Comparison of ENCODE assay signal across 1 cellular context in the genomic region with DNA sequence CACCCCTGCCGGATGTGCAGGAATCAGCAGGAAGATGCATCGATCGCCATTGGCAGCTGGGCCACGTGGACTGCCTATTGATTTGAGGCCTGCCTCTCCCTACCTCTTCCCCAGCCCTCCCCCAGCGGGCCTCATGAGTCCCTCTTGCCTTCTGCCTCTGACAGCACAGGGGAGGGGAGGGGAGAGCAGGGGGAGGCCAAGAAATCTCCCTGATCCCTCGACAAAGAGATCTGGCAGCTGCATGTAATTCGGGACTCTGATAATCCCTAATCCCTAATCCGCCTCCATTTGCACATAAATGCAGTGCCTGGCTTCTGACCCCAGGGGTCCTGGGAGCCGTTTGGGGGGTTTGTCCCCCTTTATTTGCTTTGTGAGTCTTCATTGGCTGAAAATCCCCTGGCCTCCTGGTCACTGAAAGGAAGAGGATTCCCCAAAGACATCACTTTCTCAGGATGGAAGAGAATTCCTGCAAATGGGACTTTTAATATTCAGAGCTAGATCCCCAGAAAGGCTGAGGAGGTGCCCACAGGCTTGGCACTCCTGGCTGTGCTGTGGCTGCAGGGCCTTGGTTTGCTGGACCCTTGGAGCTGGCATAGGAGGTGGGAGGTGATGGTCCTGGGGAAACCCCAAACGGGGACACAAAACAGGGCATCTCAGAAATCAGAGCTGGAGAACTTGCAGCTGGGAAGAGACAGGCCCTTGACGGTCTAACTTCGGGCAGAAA.
TF ChIP-seq lines count a peak whose summit lies in the region.

No MANE protein-coding gene starts in this region.

TF ChIP-seq in WTC11, 78 proteins besides CTCF, POLR2A, EP300 and RAD21 (continued from another document and continues in another):
- TF ChIP-seq, protein P1, sequence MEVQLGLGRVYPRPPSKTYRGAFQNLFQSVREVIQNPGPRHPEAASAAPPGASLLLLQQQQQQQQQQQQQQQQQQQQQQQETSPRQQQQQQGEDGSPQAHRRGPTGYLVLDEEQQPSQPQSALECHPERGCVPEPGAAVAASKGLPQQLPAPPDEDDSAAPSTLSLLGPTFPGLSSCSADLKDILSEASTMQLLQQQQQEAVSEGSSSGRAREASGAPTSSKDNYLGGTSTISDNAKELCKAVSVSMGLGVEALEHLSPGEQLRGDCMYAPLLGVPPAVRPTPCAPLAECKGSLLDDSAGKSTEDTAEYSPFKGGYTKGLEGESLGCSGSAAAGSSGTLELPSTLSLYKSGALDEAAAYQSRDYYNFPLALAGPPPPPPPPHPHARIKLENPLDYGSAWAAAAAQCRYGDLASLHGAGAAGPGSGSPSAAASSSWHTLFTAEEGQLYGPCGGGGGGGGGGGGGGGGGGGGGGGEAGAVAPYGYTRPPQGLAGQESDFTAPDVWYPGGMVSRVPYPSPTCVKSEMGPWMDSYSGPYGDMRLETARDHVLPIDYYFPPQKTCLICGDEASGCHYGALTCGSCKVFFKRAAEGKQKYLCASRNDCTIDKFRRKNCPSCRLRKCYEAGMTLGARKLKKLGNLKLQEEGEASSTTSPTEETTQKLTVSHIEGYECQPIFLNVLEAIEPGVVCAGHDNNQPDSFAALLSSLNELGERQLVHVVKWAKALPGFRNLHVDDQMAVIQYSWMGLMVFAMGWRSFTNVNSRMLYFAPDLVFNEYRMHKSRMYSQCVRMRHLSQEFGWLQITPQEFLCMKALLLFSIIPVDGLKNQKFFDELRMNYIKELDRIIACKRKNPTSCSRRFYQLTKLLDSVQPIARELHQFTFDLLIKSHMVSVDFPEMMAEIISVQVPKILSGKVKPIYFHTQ (CRISPR knock-in tag; IDR thresholded peaks at IDR 0.05), result no peak
- no peak for TF ChIP-seq JAZF1 (CRISPR knock-in tag; IDR thresholded peaks at IDR 0.05)
- no peak for TF ChIP-seq SMAD4 (CRISPR knock-in tag; IDR thresholded peaks at IDR 0.05)
- peak; percentile 56; the same call in 1 of the 2 replicates for TF ChIP-seq SP1 (CRISPR knock-in tag; conservative IDR thresholded peaks at IDR 0.05)
- TF ChIP-seq KAT7 (CRISPR knock-in tag; IDR thresholded peaks at IDR 0.05; ENCODE audit: borderline replicate concordance), result peak; percentile 61; the same call in 1 of the 2 replicates
- TF ChIP-seq, protein P2, sequence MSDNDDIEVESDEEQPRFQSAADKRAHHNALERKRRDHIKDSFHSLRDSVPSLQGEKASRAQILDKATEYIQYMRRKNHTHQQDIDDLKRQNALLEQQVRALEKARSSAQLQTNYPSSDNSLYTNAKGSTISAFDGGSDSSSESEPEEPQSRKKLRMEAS (CRISPR knock-in tag; IDR thresholded peaks at IDR 0.05), result peak; percentile 95
- TF ChIP-seq ZNF671 (CRISPR knock-in tag; IDR thresholded peaks at IDR 0.05), result no peak
- TF ChIP-seq, protein P3, sequence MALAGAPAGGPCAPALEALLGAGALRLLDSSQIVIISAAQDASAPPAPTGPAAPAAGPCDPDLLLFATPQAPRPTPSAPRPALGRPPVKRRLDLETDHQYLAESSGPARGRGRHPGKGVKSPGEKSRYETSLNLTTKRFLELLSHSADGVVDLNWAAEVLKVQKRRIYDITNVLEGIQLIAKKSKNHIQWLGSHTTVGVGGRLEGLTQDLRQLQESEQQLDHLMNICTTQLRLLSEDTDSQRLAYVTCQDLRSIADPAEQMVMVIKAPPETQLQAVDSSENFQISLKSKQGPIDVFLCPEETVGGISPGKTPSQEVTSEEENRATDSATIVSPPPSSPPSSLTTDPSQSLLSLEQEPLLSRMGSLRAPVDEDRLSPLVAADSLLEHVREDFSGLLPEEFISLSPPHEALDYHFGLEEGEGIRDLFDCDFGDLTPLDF (CRISPR knock-in tag; IDR thresholded peaks at IDR 0.05), result no peak
- TF ChIP-seq GRHL2 (CRISPR knock-in tag; IDR thresholded peaks at IDR 0.05; ENCODE audit: insufficient replicate concordance, severe bottlenecking), result no peak
- TF ChIP-seq, protein P4, sequence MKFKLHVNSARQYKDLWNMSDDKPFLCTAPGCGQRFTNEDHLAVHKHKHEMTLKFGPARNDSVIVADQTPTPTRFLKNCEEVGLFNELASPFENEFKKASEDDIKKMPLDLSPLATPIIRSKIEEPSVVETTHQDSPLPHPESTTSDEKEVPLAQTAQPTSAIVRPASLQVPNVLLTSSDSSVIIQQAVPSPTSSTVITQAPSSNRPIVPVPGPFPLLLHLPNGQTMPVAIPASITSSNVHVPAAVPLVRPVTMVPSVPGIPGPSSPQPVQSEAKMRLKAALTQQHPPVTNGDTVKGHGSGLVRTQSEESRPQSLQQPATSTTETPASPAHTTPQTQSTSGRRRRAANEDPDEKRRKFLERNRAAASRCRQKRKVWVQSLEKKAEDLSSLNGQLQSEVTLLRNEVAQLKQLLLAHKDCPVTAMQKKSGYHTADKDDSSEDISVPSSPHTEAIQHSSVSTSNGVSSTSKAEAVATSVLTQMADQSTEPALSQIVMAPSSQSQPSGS (CRISPR knock-in tag; IDR thresholded peaks at IDR 0.05; ENCODE audit: borderline replicate concordance, low read depth), result no peak
- no peak for TF ChIP-seq JUN (CRISPR knock-in tag; IDR thresholded peaks at IDR 0.05)
- no peak for TF ChIP-seq TEAD4 (CRISPR knock-in tag; IDR thresholded peaks at IDR 0.05)
- no peak for TF ChIP-seq GABPB1 (CRISPR knock-in tag; IDR thresholded peaks at IDR 0.05)
- TF ChIP-seq MXD4 (CRISPR knock-in tag; IDR thresholded peaks at IDR 0.05; ENCODE audit: borderline replicate concordance), result no peak
- no peak for TF ChIP-seq ZNF317 (CRISPR knock-in tag; IDR thresholded peaks at IDR 0.05; ENCODE audit: borderline replicate concordance, low read depth)
- TF ChIP-seq, protein P5, sequence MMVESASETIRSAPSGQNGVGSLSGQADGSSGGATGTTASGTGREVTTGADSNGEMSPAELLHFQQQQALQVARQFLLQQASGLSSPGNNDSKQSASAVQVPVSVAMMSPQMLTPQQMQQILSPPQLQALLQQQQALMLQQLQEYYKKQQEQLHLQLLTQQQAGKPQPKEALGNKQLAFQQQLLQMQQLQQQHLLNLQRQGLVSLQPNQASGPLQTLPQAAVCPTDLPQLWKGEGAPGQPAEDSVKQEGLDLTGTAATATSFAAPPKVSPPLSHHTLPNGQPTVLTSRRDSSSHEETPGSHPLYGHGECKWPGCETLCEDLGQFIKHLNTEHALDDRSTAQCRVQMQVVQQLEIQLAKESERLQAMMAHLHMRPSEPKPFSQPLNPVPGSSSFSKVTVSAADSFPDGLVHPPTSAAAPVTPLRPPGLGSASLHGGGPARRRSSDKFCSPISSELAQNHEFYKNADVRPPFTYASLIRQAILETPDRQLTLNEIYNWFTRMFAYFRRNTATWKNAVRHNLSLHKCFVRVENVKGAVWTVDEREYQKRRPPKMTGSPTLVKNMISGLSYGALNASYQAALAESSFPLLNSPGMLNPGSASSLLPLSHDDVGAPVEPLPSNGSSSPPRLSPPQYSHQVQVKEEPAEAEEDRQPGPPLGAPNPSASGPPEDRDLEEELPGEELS (CRISPR knock-in tag; IDR thresholded peaks at IDR 0.05), result no peak
- TF ChIP-seq ZBTB21 (CRISPR knock-in tag; IDR thresholded peaks at IDR 0.05; ENCODE audit: borderline replicate concordance), result peak; percentile 83; the same call in 1 of the 2 replicates
- TF ChIP-seq EMX1 (CRISPR knock-in tag; IDR thresholded peaks at IDR 0.05), result no peak
- TF ChIP-seq TEAD1 (CRISPR knock-in tag; IDR thresholded peaks at IDR 0.05), result peak; percentile 64
- TF ChIP-seq RORB (CRISPR knock-in tag; IDR thresholded peaks at IDR 0.05), result no peak
- TF ChIP-seq ZNF219 (CRISPR knock-in tag; IDR thresholded peaks at IDR 0.05; ENCODE audit: borderline replicate concordance), result no peak
- peak; percentile 80 for TF ChIP-seq ZNF423 (CRISPR knock-in tag; IDR thresholded peaks at IDR 0.05)
- TF ChIP-seq, protein P6, sequence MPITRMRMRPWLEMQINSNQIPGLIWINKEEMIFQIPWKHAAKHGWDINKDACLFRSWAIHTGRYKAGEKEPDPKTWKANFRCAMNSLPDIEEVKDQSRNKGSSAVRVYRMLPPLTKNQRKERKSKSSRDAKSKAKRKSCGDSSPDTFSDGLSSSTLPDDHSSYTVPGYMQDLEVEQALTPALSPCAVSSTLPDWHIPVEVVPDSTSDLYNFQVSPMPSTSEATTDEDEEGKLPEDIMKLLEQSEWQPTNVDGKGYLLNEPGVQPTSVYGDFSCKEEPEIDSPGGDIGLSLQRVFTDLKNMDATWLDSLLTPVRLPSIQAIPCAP (CRISPR knock-in tag; IDR thresholded peaks at IDR 0.05), result no peak
- TF ChIP-seq CREM (CRISPR knock-in tag; IDR thresholded peaks at IDR 0.05), result peak; percentile 79
- TF ChIP-seq, protein P7, sequence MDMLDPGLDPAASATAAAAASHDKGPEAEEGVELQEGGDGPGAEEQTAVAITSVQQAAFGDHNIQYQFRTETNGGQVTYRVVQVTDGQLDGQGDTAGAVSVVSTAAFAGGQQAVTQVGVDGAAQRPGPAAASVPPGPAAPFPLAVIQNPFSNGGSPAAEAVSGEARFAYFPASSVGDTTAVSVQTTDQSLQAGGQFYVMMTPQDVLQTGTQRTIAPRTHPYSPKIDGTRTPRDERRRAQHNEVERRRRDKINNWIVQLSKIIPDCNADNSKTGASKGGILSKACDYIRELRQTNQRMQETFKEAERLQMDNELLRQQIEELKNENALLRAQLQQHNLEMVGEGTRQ (CRISPR knock-in tag; IDR thresholded peaks at IDR 0.05), result peak; percentile 78
- peak; percentile 84 for TF ChIP-seq MYBL2 (CRISPR knock-in tag; IDR thresholded peaks at IDR 0.05)
- peak; percentile 81 for TF ChIP-seq NFE2L1 (CRISPR knock-in tag; IDR thresholded peaks at IDR 0.05)
- no peak for TF ChIP-seq ELF4 (CRISPR knock-in tag; IDR thresholded peaks at IDR 0.05; ENCODE audit: low read depth)
- TF ChIP-seq NFATC4 (CRISPR knock-in tag; IDR thresholded peaks at IDR 0.05), result no peak
- TF ChIP-seq ZNF121 (CRISPR knock-in tag; IDR thresholded peaks at IDR 0.05), result no peak
- TF ChIP-seq, protein P8, sequence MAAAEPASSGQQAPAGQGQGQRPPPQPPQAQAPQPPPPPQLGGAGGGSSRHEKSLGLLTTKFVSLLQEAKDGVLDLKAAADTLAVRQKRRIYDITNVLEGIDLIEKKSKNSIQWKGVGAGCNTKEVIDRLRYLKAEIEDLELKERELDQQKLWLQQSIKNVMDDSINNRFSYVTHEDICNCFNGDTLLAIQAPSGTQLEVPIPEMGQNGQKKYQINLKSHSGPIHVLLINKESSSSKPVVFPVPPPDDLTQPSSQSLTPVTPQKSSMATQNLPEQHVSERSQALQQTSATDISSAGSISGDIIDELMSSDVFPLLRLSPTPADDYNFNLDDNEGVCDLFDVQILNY (CRISPR knock-in tag; IDR thresholded peaks at IDR 0.05), result peak; percentile 46; the same call in 1 of the 2 replicates
- TF ChIP-seq NR1H2 (CRISPR knock-in tag; IDR thresholded peaks at IDR 0.05), result no peak
- TF ChIP-seq, protein P9, sequence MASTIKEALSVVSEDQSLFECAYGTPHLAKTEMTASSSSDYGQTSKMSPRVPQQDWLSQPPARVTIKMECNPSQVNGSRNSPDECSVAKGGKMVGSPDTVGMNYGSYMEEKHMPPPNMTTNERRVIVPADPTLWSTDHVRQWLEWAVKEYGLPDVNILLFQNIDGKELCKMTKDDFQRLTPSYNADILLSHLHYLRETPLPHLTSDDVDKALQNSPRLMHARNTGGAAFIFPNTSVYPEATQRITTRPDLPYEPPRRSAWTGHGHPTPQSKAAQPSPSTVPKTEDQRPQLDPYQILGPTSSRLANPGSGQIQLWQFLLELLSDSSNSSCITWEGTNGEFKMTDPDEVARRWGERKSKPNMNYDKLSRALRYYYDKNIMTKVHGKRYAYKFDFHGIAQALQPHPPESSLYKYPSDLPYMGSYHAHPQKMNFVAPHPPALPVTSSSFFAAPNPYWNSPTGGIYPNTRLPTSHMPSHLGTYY (CRISPR knock-in tag; IDR thresholded peaks at IDR 0.05), result no peak
- TF ChIP-seq, protein P10, sequence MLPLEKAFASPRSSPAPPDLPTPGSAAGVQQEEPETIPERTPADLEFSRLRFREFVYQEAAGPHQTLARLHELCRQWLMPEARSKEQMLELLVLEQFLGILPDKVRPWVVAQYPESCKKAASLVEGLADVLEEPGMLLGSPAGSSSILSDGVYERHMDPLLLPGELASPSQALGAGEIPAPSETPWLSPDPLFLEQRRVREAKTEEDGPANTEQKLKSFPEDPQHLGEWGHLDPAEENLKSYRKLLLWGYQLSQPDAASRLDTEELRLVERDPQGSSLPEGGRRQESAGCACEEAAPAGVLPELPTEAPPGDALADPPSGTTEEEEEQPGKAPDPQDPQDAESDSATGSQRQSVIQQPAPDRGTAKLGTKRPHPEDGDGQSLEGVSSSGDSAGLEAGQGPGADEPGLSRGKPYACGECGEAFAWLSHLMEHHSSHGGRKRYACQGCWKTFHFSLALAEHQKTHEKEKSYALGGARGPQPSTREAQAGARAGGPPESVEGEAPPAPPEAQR (CRISPR knock-in tag; IDR thresholded peaks at IDR 0.05), result no peak
- TF ChIP-seq PRRX2 (CRISPR knock-in tag; IDR thresholded peaks at IDR 0.05), result no peak
- TF ChIP-seq, protein P11, sequence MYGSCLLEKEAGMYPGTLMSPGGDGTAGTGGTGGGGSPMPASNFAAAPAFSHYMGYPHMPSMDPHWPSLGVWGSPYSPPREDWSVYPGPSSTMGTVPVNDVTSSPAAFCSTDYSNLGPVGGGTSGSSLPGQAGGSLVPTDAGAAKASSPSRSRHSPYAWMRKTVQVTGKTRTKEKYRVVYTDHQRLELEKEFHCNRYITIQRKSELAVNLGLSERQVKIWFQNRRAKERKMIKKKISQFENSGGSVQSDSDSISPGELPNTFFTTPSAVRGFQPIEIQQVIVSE (CRISPR knock-in tag; IDR thresholded peaks at IDR 0.05; ENCODE audit: borderline replicate concordance), result no peak
- TF ChIP-seq, protein P12, sequence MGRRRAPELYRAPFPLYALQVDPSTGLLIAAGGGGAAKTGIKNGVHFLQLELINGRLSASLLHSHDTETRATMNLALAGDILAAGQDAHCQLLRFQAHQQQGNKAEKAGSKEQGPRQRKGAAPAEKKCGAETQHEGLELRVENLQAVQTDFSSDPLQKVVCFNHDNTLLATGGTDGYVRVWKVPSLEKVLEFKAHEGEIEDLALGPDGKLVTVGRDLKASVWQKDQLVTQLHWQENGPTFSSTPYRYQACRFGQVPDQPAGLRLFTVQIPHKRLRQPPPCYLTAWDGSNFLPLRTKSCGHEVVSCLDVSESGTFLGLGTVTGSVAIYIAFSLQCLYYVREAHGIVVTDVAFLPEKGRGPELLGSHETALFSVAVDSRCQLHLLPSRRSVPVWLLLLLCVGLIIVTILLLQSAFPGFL (CRISPR knock-in tag; IDR thresholded peaks at IDR 0.05; ENCODE audit: borderline replicate concordance), result no peak
- peak; percentile 89 for TF ChIP-seq TP53 (CRISPR knock-in tag; IDR thresholded peaks at IDR 0.05)
